Comparison of ENCODE assay signal across 22 cellular contexts in genomic region chr2:109402980-109403840, GRCh38.
A peak's percentile ranks its signal among the peaks of the same experiment; 100 is the strongest.
DNase-seq lines count a peak whose midpoint lies in the region; ATAC-seq, FAIRE-seq and TF ChIP-seq lines count a peak whose summit lies in the region.
"Had no signal": no experiment of that assay in that cellular context is flagged by ENCODE, and none has a peak within 500 bp of the region (broad histone marks: within the 10 kb centered on the region; RNA-seq: fewer than 3 reads in every experiment).

No MANE protein-coding gene starts in this region.

- peak overlapping the region in 6 of 10 experiments; percentile 8 to 39 (median 30); a peak in 3 of 20 replicates for H3K4me3 ChIP-seq in BLaER1 treated with 17β-estradiol and CSF1 and Interleukin-3, amounts not matched to agents 10 nM and 100 nM
- H3K4me3 ChIP-seq in osteoblast (ENCODE audit: insufficient read depth, low read length), result no peak overlapping the region
- H3K4me3 ChIP-seq: SJSA1, tibial artery had no signal

- no peaks in the 10 kb centered on the region for H3K4me1 Mint-ChIP-seq in activated T-cell treated with anti-CD3 and anti-CD28 coated beads, Interleukin-2, amount 50 U/mL, for 4 hours (ENCODE audit: low read depth)

- H3K9me3 ChIP-seq in BLaER1 treated with 17β-estradiol and CSF1 and Interleukin-3, amounts not matched to agents 10 nM and 100 nM (replicated peaks in 1 of 11), result no peaks in the 10 kb centered on the region
- no peaks in the 10 kb centered on the region for H3K9me3 ChIP-seq in osteoblast (ENCODE audit: low read depth, low read length)
- H3K9me3 ChIP-seq: SJSA1, tibial artery had no signal

- H3K27me3 ChIP-seq in BLaER1 treated with 17β-estradiol and CSF1 and Interleukin-3, amounts not matched to agents 10 nM and 100 nM, result no peaks in the 10 kb centered on the region
- no peaks in the 10 kb centered on the region for H3K27me3 ChIP-seq in osteoblast (ENCODE audit: insufficient read depth, low read length)
- H3K27me3 ChIP-seq: SJSA1, tibial artery had no signal

- peak overlapping the region in 9 of 11 experiments; percentile 2 to 67 (median 36); a peak in 13 of 22 replicates for H3K9ac ChIP-seq in BLaER1 treated with 17β-estradiol and CSF1 and Interleukin-3, amounts not matched to agents 10 nM and 100 nM

- H3K79me2 ChIP-seq in osteoblast (ENCODE audit: insufficient read depth, low read length), result no peaks in the 10 kb centered on the region

- H4K20me1 ChIP-seq in BLaER1 treated with 17β-estradiol and CSF1 and Interleukin-3, amounts not matched to agents 10 nM and 100 nM, result peaks cover 26 to 100% (median 93%) of the 10 kb centered on the region in 11 experiments; a peak in 20 of 22 replicates
- peaks cover 30% of the 10 kb centered on the region for H4K20me1 ChIP-seq in osteoblast (ENCODE audit: insufficient read depth, low read length)

- peaks cover 2% of the 10 kb centered on the region for H3K27me3 Mint-ChIP-seq in activated T-cell treated with anti-CD3 and anti-CD28 coated beads, Interleukin-2, amount 50 U/mL, for 4 hours (ENCODE audit: low read depth)

- peaks cover 2% of the 10 kb centered on the region for H3K36me3 Mint-ChIP-seq in activated T-cell treated with anti-CD3 and anti-CD28 coated beads, Interleukin-2, amount 50 U/mL, for 4 hours (ENCODE audit: insufficient read depth)

- H3K4me3 Mint-ChIP-seq in activated T-cell treated with anti-CD3 and anti-CD28 coated beads, Interleukin-2, amount 50 U/mL, for 4 hours, result no peak overlapping the region
- H3K4me3 Mint-ChIP-seq: activated T-helper 1 cell treated with anti-CD3 and anti-CD28 coated beads, Interleukin-12 subunit alpha, Interleukin-12 subunit beta, Interleukin-2, Interleukin-4 antibody, amounts not matched to agents 30 ng/mL and 10 ng/mL and 1 ng/mL, durations not matched to agents 14 hours and 24 hours and 36 hours; neural crest cell had no signal

- no peak overlapping the region for H2AFZ ChIP-seq in osteoblast (ENCODE audit: low read length)

- ATAC-seq in activated T-cell treated with anti-CD3 and anti-CD28 coated beads, Interleukin-2, amount 50 U/mL, for 4 hours, result peak; percentile 36 to 47
- no peak for ATAC-seq in HG03571 (IDR thresholded peaks at IDR 0.05; ENCODE audit: unreplicated experiment)
- ATAC-seq: esophagus mucosa had no signal

- no peaks in the 10 kb centered on the region for H3K9me3 Mint-ChIP-seq in activated T-cell treated with anti-CD3 and anti-CD28 coated beads, Interleukin-2, amount 50 U/mL, for 4 hours
- H3K9me3 Mint-ChIP-seq: activated T-helper 1 cell treated with anti-CD3 and anti-CD28 coated beads, Interleukin-12 subunit alpha, Interleukin-12 subunit beta, Interleukin-2, Interleukin-4 antibody, amounts not matched to agents 30 ng/mL and 10 ng/mL and 1 ng/mL, durations not matched to agents 14 hours and 24 hours and 36 hours; neural crest cell had no signal

- peaks cover 50 to 78% (median 74%) of the 10 kb centered on the region in 10 experiments for H3K4me1 ChIP-seq in BLaER1 treated with 17β-estradiol and CSF1 and Interleukin-3, amounts not matched to agents 10 nM and 100 nM
- peaks cover 3% of the 10 kb centered on the region for H3K4me1 ChIP-seq in osteoblast (ENCODE audit: insufficient read depth, low read length)

- TF ChIP-seq POLR2A in GM12891 (IDR thresholded peaks at IDR 0.05; ENCODE audit: low read depth, low read length), result no peak

- peak overlapping the region in 7 of 11 experiments; percentile 1 to 66 (median 57); a peak in 10 of 22 replicates for H3K27ac ChIP-seq in BLaER1 treated with 17β-estradiol and CSF1 and Interleukin-3, amounts not matched to agents 10 nM and 100 nM
- no peak overlapping the region for H3K27ac ChIP-seq in osteoblast (ENCODE audit: low read depth, low read length)
- H3K27ac ChIP-seq: tibial artery had no signal

- no peak for FAIRE-seq in GM12891 (lab: Jason Lieb, UNC)
- FAIRE-seq: A204.1, G401.6, GM12892 had no signal

- no peak for TF ChIP-seq CTCF in osteoblast (IDR thresholded peaks at IDR 0.05; ENCODE audit: extremely low read depth, low read depth, low read length)

- DNase-seq in activated CD4-positive, alpha-beta T cell treated with anti-CD3 and anti-CD28 coated beads for 48 hours, result peak; percentile 61
- DNase-seq in activated CD4-positive, alpha-beta T cell treated with anti-CD3 and anti-CD28 coated beads, Interleukin-2, amount 50 U/mL, for 1 hour, result no peak
- DNase-seq in activated T-cell treated with anti-CD3 and anti-CD28 coated beads, Interleukin-2, amount 50 U/mL, for 4 hours, result no peak
- DNase-seq in osteoblast (ENCODE audit: insufficient read length, low spot score, missing footprints) (peak; percentile 68), GM12891 (ENCODE audit: insufficient read length, low spot score) (no peak), superior temporal gyrus (ENCODE audit: extremely low spot score) (no peak)
- DNase-seq: activated CD4-positive, CD25-positive, alpha-beta regulatory T cell; amniotic stem cell; central memory CD4-positive, alpha-beta T cell; effector CD4-positive, alpha-beta T cell; NCI-H1105 treated with DMSO at 0.1 percent for 48 hours; OCI-M1; tibial artery had no signal

- peaks cover 0 to 84% (median 55%) of the 10 kb centered on the region in 11 experiments; a peak in 20 of 22 replicates for H3K36me3 ChIP-seq in BLaER1 treated with 17β-estradiol and CSF1 and Interleukin-3, amounts not matched to agents 10 nM and 100 nM
- H3K36me3 ChIP-seq in osteoblast (ENCODE audit: insufficient read depth, low read length), result no peaks in the 10 kb centered on the region

- peak overlapping the region; percentile 76 to 95 (median 88) for H3K4me2 ChIP-seq in BLaER1 treated with 17β-estradiol and CSF1 and Interleukin-3, amounts not matched to agents 10 nM and 100 nM
- no peak overlapping the region for H3K4me2 ChIP-seq in osteoblast (ENCODE audit: insufficient read depth, low read length)

TF ChIP-seq in GM12891, 5 proteins besides CTCF, POLR2A, EP300 and RAD21:
- TF ChIP-seq POLR2AphosphoS5 (IDR thresholded peaks at IDR 0.05; ENCODE audit: low read depth, low read length), result no peak

Comparison
In these comparisons a context has a peak if more than half of its experiments do, and no peak if none do; other contexts are left out.
1. DNase-seq: peak in activated CD4-positive, alpha-beta T cell treated with anti-CD3 and anti-CD28 coated beads for 48 hours (single experiment) and osteoblast (single experiment); none in activated CD4-positive, alpha-beta T cell treated with anti-CD3 and anti-CD28 coated beads, Interleukin-2, amount 50 U/mL, for 1 hour (single experiment), activated T-cell treated with anti-CD3 and anti-CD28 coated beads, Interleukin-2, amount 50 U/mL, for 4 hours (single experiment), GM12891 (single experiment) and superior temporal gyrus (single experiment).